In the genomic region with DNA sequence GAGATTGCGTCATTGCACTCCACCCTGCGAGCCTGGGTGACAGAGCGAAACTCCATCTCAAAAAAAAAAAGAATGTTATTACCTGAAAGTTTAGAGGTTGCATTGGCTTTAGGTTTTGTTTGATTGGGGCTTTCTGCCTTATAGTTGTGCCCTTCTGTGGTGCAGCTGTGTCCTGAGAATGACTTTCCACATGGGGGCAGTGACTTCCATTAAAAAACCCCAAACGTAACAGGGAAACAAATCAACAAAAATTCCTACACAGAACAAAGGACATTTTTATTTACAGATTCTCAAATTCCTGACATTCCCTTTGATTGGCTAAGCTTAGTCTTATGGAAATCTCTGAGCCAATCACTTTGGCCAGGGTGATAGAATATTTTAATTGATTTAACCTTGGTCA, we compare ENCODE assay signal across 24 cellular contexts.
DNase-seq lines count a peak whose midpoint lies in the region; ATAC-seq and TF ChIP-seq lines count a peak whose summit lies in the region.
"Had no signal": no experiment of that assay in that cellular context is flagged by ENCODE, and none has a peak within 500 bp of the region (broad histone marks: within the 10 kb centered on the region; RNA-seq: fewer than 3 reads in every experiment).

No MANE protein-coding gene starts in this region.

- no peak overlapping the region for H3K9ac ChIP-seq in HCT116 (ENCODE audit: low read length)

- H3K79me2 ChIP-seq in HCT116 (ENCODE audit: insufficient read depth, low read length), result no peaks in the 10 kb centered on the region

- intact Hi-C loops in HCT116 (cut with micrococcal nuclease), result no loop called here
- intact Hi-C loops in lower leg skin (cut with DNase I; ENCODE audit: low total_unique reads), result no loop called here

- in situ Hi-C loops in SK-MEL-5 (cut with HindIII; ENCODE audit: low pct_unique_long_range_greater_than_20kb, low sequenced_read_pairs), result no loop called here

- 74 to 87% methylated on average over 4 of the region's 4 CpGs for WGBS in lower leg skin, 2 donors

- H3K4me2 ChIP-seq in HCT116 (ENCODE audit: low read length), result no peak overlapping the region

- TF ChIP-seq CTCF in HCT116 (IDR thresholded peaks at IDR 0.05 in 2 of 3, conservative IDR thresholded peaks at IDR 0.05 in 1 of 3; ENCODE audit: borderline replicate concordance in 1 of 3, insufficient read depth in 1 of 3, low read depth in 2 of 3, low read length in 2 of 3) (no peak; a peak in 1 of 6 replicates), lower leg skin (IDR thresholded peaks at IDR 0.05) (no peak)

- RAD21 ChIA-PET in HCT116 (lab: Charles Lee; ENCODE audit: low non-redundant PET in 1 of 2, low total read pairs in 2 of 2, uncharacterized antibody in 2 of 2, unreplicated experiment in 2 of 2), result no interaction called here

- peak; percentile 7; the same call in 1 of the 2 replicates for TF ChIP-seq RAD21 in HCT116 (IDR thresholded peaks at IDR 0.05; ENCODE audit: low read depth)

- POLR2A ChIA-PET in HCT116 (lab: Charles Lee), result no interaction called here

- H2AFZ ChIP-seq in HCT116 (ENCODE audit: low read depth, low read length, poor library complexity, severe bottlenecking), result no peak overlapping the region

- CTCF ChIA-PET in HCT116 (lab: Charles Lee), result no interaction called here

- no peaks in the 10 kb centered on the region for H3K9me3 ChIP-seq in HCT116 (ENCODE audit: control insufficient read depth in 1 of 2, insufficient read depth in 1 of 2, low read depth in 1 of 2, low read length in 2 of 2)
- H3K9me3 ChIP-seq in effector memory CD4-positive, alpha-beta T cell (ENCODE audit: control insufficient read depth, low read length), result no peaks in the 10 kb centered on the region
- H3K9me3 ChIP-seq: Peyer's patch had no signal

- no peaks in the 10 kb centered on the region for H3K9me2 ChIP-seq in HCT116 (ENCODE audit: insufficient read depth)

- no peak overlapping the region for H3K4me3 ChIP-seq in HCT116 (replicated peaks in 1 of 2; ENCODE audit: low read depth in 1 of 2, low read length in 2 of 2)
- H3K4me3 ChIP-seq in lower leg skin (ENCODE audit: low read depth, poor library complexity, severe bottlenecking), result no peak overlapping the region
- no peak overlapping the region for H3K4me3 ChIP-seq in effector memory CD4-positive, alpha-beta T cell (ENCODE audit: insufficient read depth, low read depth, low read length, poor library complexity, severe bottlenecking)
- H3K4me3 ChIP-seq: Peyer's patch had no signal

- no peak; the same call in 1 of the 2 replicates for ATAC-seq in HCT116
- no peak for ATAC-seq in HG02973 (IDR thresholded peaks at IDR 0.05; ENCODE audit: unreplicated experiment)
- ATAC-seq: activated CD8-positive, alpha-beta T cell treated with anti-CD3 and anti-CD28 coated beads, Interleukin-2, amount 10 ng/mL, durations not matched to agents 7 days and 5 days; left cardiac atrium had no signal

- no peaks in the 10 kb centered on the region for H3K27me3 ChIP-seq in HCT116 (ENCODE audit: insufficient read depth, low read length)
- no peaks in the 10 kb centered on the region for H3K27me3 ChIP-seq in effector memory CD4-positive, alpha-beta T cell (replicated peaks; ENCODE audit: control insufficient read depth, insufficient read depth, low read length, poor library complexity, severe bottlenecking)
- H3K27me3 ChIP-seq: Peyer's patch had no signal

- no peak overlapping the region for H3K27ac ChIP-seq in HCT116 (ENCODE audit: low read depth, low read length)
- no peak overlapping the region for H3K27ac ChIP-seq in effector memory CD4-positive, alpha-beta T cell (ENCODE audit: insufficient read depth, low read length, poor library complexity, severe bottlenecking)
- H3K27ac ChIP-seq: 22Rv1, Peyer's patch had no signal

- no peaks in the 10 kb centered on the region for H4K20me1 ChIP-seq in HCT116 (ENCODE audit: insufficient read depth)

- DNase-seq in DMS 273 (lab: John Stamatoyannopoulos, UW; ENCODE audit: unreplicated experiment), result peak; percentile 17
- no peak for DNase-seq in DMS 273 treated with DMSO at 0.1 percent for 48 hours (lab: John Stamatoyannopoulos, UW)
- DNase-seq in HCT116 (ENCODE audit: low read depth, low spot score), result no peak
- DNase-seq in SK-MEL-5 (ENCODE audit: low read depth, low spot score), result peak; percentile 39
- peak; percentile 20 for DNase-seq in iPS DF 19.7 (ENCODE audit: low read depth, low spot score)
- no peak for DNase-seq in lower leg skin (ENCODE audit: low spot score in 2 of 2)
- no peak for DNase-seq in effector memory CD4-positive, alpha-beta T cell
- DNase-seq: activated CD8-positive, alpha-beta T cell treated with anti-CD3 and anti-CD28 coated beads, Interleukin-2, amount 10 ng/mL, durations not matched to agents 7 days and 5 days; activated effector memory CD4-positive, alpha-beta T cell treated with anti-CD3 and anti-CD28 coated beads, Interleukin-2, amount 50 U/mL, for 16 hours; activated T-cell treated with anti-CD3 and anti-CD28 coated beads for 4 hours; AML-193; CD8-positive, alpha-beta memory T cell; DMS79 treated with DMSO at 0.1 percent for 48 hours; head of caudate nucleus; KG1; left cardiac atrium; NCI-H1048; NCI-H187 treated with DMSO at 0.1 percent for 48 hours; NCI-H226; Peyer's patch; small intestine; stimulated activated CD4-positive, alpha-beta T cell treated with anti-CD3 and anti-CD28 coated beads, Interleukin-1b, Interleukin-23, amount 100 ng/mL, for 48 hours had no signal

- TF ChIP-seq POLR2A in HCT116 (IDR thresholded peaks at IDR 0.05; ENCODE audit: borderline replicate concordance, extremely low read depth, insufficient read depth, insufficient read length), result no peak
- TF ChIP-seq POLR2A in lower leg skin (IDR thresholded peaks at IDR 0.05), result no peak

- BruUV-seq in HCT116 (replicated peaks; lab: Mats Ljungman, UMichigan), result no TSS peak

- H3K4me1 ChIP-seq in HCT116 (ENCODE audit: control insufficient read depth in 1 of 2, insufficient read depth in 2 of 2, low read length in 2 of 2), result no peaks in the 10 kb centered on the region
- H3K4me1 ChIP-seq in effector memory CD4-positive, alpha-beta T cell (ENCODE audit: control insufficient read depth, insufficient read depth, low read length, poor library complexity, severe bottlenecking), result no peaks in the 10 kb centered on the region
- H3K4me1 ChIP-seq: Peyer's patch had no signal

- no peaks in the 10 kb centered on the region for H3K36me3 ChIP-seq in HCT116 (ENCODE audit: control insufficient read depth in 1 of 2, insufficient read depth in 2 of 2, low read length in 2 of 2)
- no peaks in the 10 kb centered on the region for H3K36me3 ChIP-seq in effector memory CD4-positive, alpha-beta T cell (ENCODE audit: control insufficient read depth, insufficient read depth, low read length)
- H3K36me3 ChIP-seq: Peyer's patch had no signal

TF ChIP-seq in HCT116, 20 proteins besides CTCF, POLR2A, EP300 and RAD21:
- no peak for TF ChIP-seq ELF1 (IDR thresholded peaks at IDR 0.05; ENCODE audit: borderline replicate concordance, low read depth)
- no peak for TF ChIP-seq CBX3 (IDR thresholded peaks at IDR 0.05; ENCODE audit: low read depth)
- no peak for TF ChIP-seq EZH2phosphoT487 (IDR thresholded peaks at IDR 0.05; ENCODE audit: borderline replicate concordance)
- TF ChIP-seq, protein P1, sequence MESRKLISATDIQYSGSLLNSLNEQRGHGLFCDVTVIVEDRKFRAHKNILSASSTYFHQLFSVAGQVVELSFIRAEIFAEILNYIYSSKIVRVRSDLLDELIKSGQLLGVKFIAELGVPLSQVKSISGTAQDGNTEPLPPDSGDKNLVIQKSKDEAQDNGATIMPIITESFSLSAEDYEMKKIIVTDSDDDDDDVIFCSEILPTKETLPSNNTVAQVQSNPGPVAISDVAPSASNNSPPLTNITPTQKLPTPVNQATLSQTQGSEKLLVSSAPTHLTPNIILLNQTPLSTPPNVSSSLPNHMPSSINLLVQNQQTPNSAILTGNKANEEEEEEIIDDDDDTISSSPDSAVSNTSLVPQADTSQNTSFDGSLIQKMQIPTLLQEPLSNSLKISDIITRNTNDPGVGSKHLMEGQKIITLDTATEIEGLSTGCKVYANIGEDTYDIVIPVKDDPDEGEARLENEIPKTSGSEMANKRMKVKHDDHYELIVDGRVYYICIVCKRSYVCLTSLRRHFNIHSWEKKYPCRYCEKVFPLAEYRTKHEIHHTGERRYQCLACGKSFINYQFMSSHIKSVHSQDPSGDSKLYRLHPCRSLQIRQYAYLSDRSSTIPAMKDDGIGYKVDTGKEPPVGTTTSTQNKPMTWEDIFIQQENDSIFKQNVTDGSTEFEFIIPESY (IDR thresholded peaks at IDR 0.05; ENCODE audit: extremely low read depth, insufficient replicate concordance, low read length), result no peak
- no peak for TF ChIP-seq FOSL1 (IDR thresholded peaks at IDR 0.05; ENCODE audit: low read depth)
- no peak for TF ChIP-seq SIN3A (IDR thresholded peaks at IDR 0.05; ENCODE audit: low read depth)
TF ChIP-seq in HCT116: peak in this region for 0.

Comparison
In these comparisons a context has a peak if more than half of its experiments do, and no peak if none do; other contexts are left out.
1. DNase-seq: peak in DMS 273 (single experiment), SK-MEL-5 (single experiment) and iPS DF 19.7 (single experiment); none in DMS 273 treated with DMSO at 0.1 percent for 48 hours (single experiment), HCT116 (single experiment), lower leg skin (0 of 2) and effector memory CD4-positive, alpha-beta T cell (0 of 3).